16 cellular contexts compared by ENCODE assay signal in the genomic region with DNA sequence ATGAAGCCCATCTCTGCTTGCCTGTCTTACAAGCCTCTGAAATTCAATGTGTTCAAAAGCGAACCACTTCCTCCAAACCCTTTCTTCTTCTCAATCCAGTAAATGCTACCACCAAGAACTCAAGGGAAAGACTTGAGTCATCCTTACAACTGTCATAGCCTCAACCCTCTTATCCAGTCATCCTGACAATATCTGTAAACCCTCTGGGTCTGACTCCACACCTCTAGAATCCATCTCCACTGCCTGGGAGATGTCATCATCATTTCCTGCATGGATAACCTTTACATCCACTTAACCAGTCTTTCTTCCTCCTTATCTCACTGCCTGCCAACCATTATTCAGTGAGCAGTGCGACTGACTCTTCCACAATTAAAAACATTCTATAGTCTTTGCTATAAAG.
DNase-seq lines count a peak whose midpoint lies in the region; TF ChIP-seq lines count a peak whose summit lies in the region.
"Had no signal": no experiment of that assay in that cellular context is flagged by ENCODE, and none has a peak within 500 bp of the region (broad histone marks: within the 10 kb centered on the region; RNA-seq: fewer than 3 reads in every experiment).

No MANE protein-coding gene starts in this region.

- no peak for TF ChIP-seq EP300 in transverse colon (IDR thresholded peaks at IDR 0.05; ENCODE audit: low read depth)

- no peaks in the 10 kb centered on the region for H3K27me3 ChIP-seq in transverse colon
- H3K27me3 ChIP-seq: neural progenitor cell had no signal

- no peak overlapping the region for H3K4me3 ChIP-seq in choroid plexus epithelial cell (ENCODE audit: low read depth, low read length)
- no peak overlapping the region for H3K4me3 ChIP-seq in transverse colon
- H3K4me3 ChIP-seq: lung, neural progenitor cell, skin epidermis had no signal

- in situ Hi-C loops in transverse colon (cut with MboI; ENCODE audit: low pct_ligation_motif_present in 1 of 4, low pct_unique_long_range_greater_than_20kb in 1 of 4, low sequenced_read_pairs in 3 of 4), result no loop called here

- WGBS in transverse colon (ENCODE audit: low coverage in 1 of 2), 2 donors, result 70 to 75% methylated on average over 1 to 2 of the region's 2 CpGs

- TF ChIP-seq CTCF in choroid plexus epithelial cell (conservative IDR thresholded peaks at IDR 0.05; ENCODE audit: low read depth, low read length), result no peak
- TF ChIP-seq CTCF in transverse colon (IDR thresholded peaks at IDR 0.05), result no peak

- no peaks in the 10 kb centered on the region for H3K4me1 ChIP-seq in transverse colon
- H3K4me1 ChIP-seq: neural progenitor cell had no signal

- intact Hi-C loops in transverse colon (cut with DNase I; ENCODE audit: low total_unique reads) (no loop called here), posterior cingulate gyrus (cut with DNase I) (loop anchor here (5.0 kb wide), 1 partner anchor 872 kb away; no protein-coding TSS in a partner anchor)

- TF ChIP-seq POLR2A in transverse colon (IDR thresholded peaks at IDR 0.05), result no peak

- peak; percentile 92 for DNase-seq in ELR (ENCODE audit: low read depth)
- peak; percentile 98 for DNase-seq in NCI-H226
- peak; percentile 43 for DNase-seq in choroid plexus epithelial cell (ENCODE audit: low read depth)
- peak; percentile 78 for DNase-seq in non-pigmented ciliary epithelial cell (ENCODE audit: low read depth)
- DNase-seq in transverse colon, result no peak
- DNase-seq in NCI-H2081 (lab: John Stamatoyannopoulos, UW), result no peak
- DNase-seq in NCI-H146 (lab: John Stamatoyannopoulos, UW), result no peak
- DNase-seq in posterior cingulate gyrus, result no peak
- DNase-seq: activated CD4-positive, alpha-beta memory T cell treated with anti-CD3 and anti-CD28 coated beads, Interleukin-2, amount 10 ng/mL, durations not matched to agents 7 days and 5 days; Caco-2; central memory CD4-positive, alpha-beta T cell; NCI-H1436 treated with DMSO at 0.1 percent for 48 hours; NCI-H526 had no signal

- H3K36me3 ChIP-seq in transverse colon, result no peaks in the 10 kb centered on the region
- H3K36me3 ChIP-seq: neural progenitor cell had no signal

- H3K27ac ChIP-seq in transverse colon, result no peak overlapping the region
- H3K27ac ChIP-seq: neural progenitor cell, skin epidermis had no signal

- no peaks in the 10 kb centered on the region for H3K9me3 ChIP-seq in transverse colon
- H3K9me3 ChIP-seq: Caco-2 had no signal

Comparison
In these comparisons a context has a peak if more than half of its experiments do, and no peak if none do; other contexts are left out.
1. DNase-seq: peak in ELR (single experiment), NCI-H226 (single experiment), choroid plexus epithelial cell (single experiment) and non-pigmented ciliary epithelial cell (single experiment); none in transverse colon (single experiment), NCI-H2081 (0 of 2), NCI-H146 (single experiment) and posterior cingulate gyrus (0 of 10).